In the genomic region with DNA sequence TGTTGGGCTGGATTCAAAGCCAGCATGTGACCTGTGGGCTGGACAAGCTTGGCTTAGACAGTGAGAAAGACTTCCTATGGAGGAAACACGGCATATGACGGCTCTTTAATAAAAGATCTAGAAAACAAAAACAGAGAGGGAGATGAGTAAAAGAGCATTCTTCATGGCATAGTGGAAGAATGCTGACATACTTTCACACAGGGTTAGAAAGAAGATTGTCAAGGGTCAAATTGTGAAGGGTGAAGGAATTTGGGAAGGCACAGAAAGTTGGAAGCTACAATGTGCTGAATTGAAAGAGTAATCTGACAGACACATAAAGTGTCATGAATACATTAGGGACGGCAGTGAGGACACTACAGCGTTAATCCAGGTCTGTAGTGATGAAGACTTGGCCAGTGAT, we compare ENCODE assay signal across 10 cellular contexts.
DNase-seq lines count a peak whose midpoint lies in the region; ATAC-seq and TF ChIP-seq lines count a peak whose summit lies in the region.
"Had no signal": no experiment of that assay in that cellular context is flagged by ENCODE, and none has a peak within 500 bp of the region (broad histone marks: within the 10 kb centered on the region; RNA-seq: fewer than 3 reads in every experiment).

No MANE protein-coding gene starts in this region.

- H3K4me3 ChIP-seq in spleen (peak overlapping the region in 3 of 8 donors; percentile 0 to 36 (median 22)), prostate gland (no peak overlapping the region)
- H3K4me3 ChIP-seq: SJSA1 had no signal

- peaks cover 27% of the 10 kb centered on the region for H3K36me3 Mint-ChIP-seq in activated T-helper 2 cell treated with anti-CD3 and anti-CD28 coated beads, Interferon-gamma antibody, Interleukin-2, Interleukin-4, amounts not matched to agents 10 μg/mL and 5 μg/mL and 100 μg/mL, durations not matched to agents 14 hours and 24 hours and 36 hours (ENCODE audit: low read depth)
- peaks cover 0 to 22% (median 4%) of the 10 kb centered on the region in 3 donors for H3K36me3 Mint-ChIP-seq in immature natural killer cell

- 46 to 77% (median 60%) methylated on average over 4 of the region's 4 CpGs for WGBS in spleen, 5 donors
- 76% methylated on average over 4 of the region's 4 CpGs for WGBS in prostate gland

- no peak for TF ChIP-seq POLR2A in spleen (IDR thresholded peaks at IDR 0.05)
- no peak for TF ChIP-seq POLR2A in prostate gland (IDR thresholded peaks at IDR 0.05)

- H3K9me3 Mint-ChIP-seq in activated T-helper 2 cell treated with anti-CD3 and anti-CD28 coated beads, Interferon-gamma antibody, Interleukin-2, Interleukin-4, amounts not matched to agents 10 μg/mL and 5 μg/mL and 100 μg/mL, durations not matched to agents 14 hours and 24 hours and 36 hours, result no peaks in the 10 kb centered on the region
- H3K9me3 Mint-ChIP-seq in immature natural killer cell, result no peaks in the 10 kb centered on the region
- H3K9me3 Mint-ChIP-seq: activated T-cell treated with anti-CD3 and anti-CD28 coated beads, Interleukin-2, amount 50 U/mL, for 24 hours had no signal

- DNase-seq in HCEC 1CT (peak; percentile 23), immature natural killer cell (no peak), spleen (no peak), prostate gland (ENCODE audit: low spot score) (no peak), HK-2 (ENCODE audit: unreplicated experiment) (no peak), glomerular visceral epithelial cell (ENCODE audit: extremely low spot score) (no peak)
- no peak for DNase-seq in activated T-helper 2 cell treated with anti-CD3 and anti-CD28 coated beads, Interferon-gamma antibody, Interleukin-2, Interleukin-4, amounts not matched to agents 10 μg/mL and 5 μg/mL and 100 μg/mL, durations not matched to agents 14 hours and 24 hours and 36 hours (ENCODE audit: low spot score)
- DNase-seq: activated T-cell treated with anti-CD3 and anti-CD28 coated beads, Interleukin-2, amount 50 U/mL, for 24 hours had no signal

- peak overlapping the region; percentile 54 for H3K27ac Mint-ChIP-seq in activated T-helper 2 cell treated with anti-CD3 and anti-CD28 coated beads, Interferon-gamma antibody, Interleukin-2, Interleukin-4, amounts not matched to agents 10 μg/mL and 5 μg/mL and 100 μg/mL, durations not matched to agents 14 hours and 24 hours and 36 hours
- peak overlapping the region in 5 of 6 donors; percentile 12 to 71 (median 29) for H3K27ac Mint-ChIP-seq in immature natural killer cell

- peak overlapping the region in 7 of 8 donors; percentile 64 to 76 (median 72) for H3K27ac ChIP-seq in spleen
- H3K27ac ChIP-seq in prostate gland, result no peak overlapping the region
- H3K27ac ChIP-seq: SJSA1 had no signal

- H3K27me3 ChIP-seq in spleen (replicated peaks in 1 of 7), result no peaks in the 10 kb centered on the region
- H3K27me3 ChIP-seq in prostate gland (replicated peaks; ENCODE audit: insufficient read depth), result no peaks in the 10 kb centered on the region
- H3K27me3 ChIP-seq: SJSA1 had no signal

- ATAC-seq in GM18517 (IDR thresholded peaks at IDR 0.05; ENCODE audit: unreplicated experiment), result no peak

- H3K4me1 Mint-ChIP-seq in activated T-helper 2 cell treated with anti-CD3 and anti-CD28 coated beads, Interferon-gamma antibody, Interleukin-2, Interleukin-4, amounts not matched to agents 10 μg/mL and 5 μg/mL and 100 μg/mL, durations not matched to agents 14 hours and 24 hours and 36 hours (ENCODE audit: low read depth), result peaks cover 52% of the 10 kb centered on the region
- H3K4me1 Mint-ChIP-seq in immature natural killer cell, result peaks cover 31 to 49% of the 10 kb centered on the region in 2 donors

- H3K36me3 ChIP-seq in spleen, result peaks cover 0 to 27% (median 0%) of the 10 kb centered on the region in 6 donors
- no peaks in the 10 kb centered on the region for H3K36me3 ChIP-seq in prostate gland
- H3K36me3 ChIP-seq: SJSA1 had no signal

- H3K4me1 ChIP-seq in spleen (peaks cover 0 to 31% (median 14%) of the 10 kb centered on the region in 6 donors), prostate gland (replicated peaks) (no peaks in the 10 kb centered on the region)

- H3K9me3 ChIP-seq in spleen (no peaks in the 10 kb centered on the region), prostate gland (no peaks in the 10 kb centered on the region)
- H3K9me3 ChIP-seq: SJSA1 had no signal

- TF ChIP-seq CTCF in spleen (IDR thresholded peaks at IDR 0.05 in 8 of 11, conservative IDR thresholded peaks at IDR 0.05 in 3 of 11), result no peak
- no peak for TF ChIP-seq CTCF in prostate gland (IDR thresholded peaks at IDR 0.05)

- no peak overlapping the region for H3K4me3 Mint-ChIP-seq in activated T-helper 2 cell treated with anti-CD3 and anti-CD28 coated beads, Interferon-gamma antibody, Interleukin-2, Interleukin-4, amounts not matched to agents 10 μg/mL and 5 μg/mL and 100 μg/mL, durations not matched to agents 14 hours and 24 hours and 36 hours (ENCODE audit: low read depth)
- peak overlapping the region in 3 of 5 donors; percentile 2 to 26 (median 2) for H3K4me3 Mint-ChIP-seq in immature natural killer cell

- no peaks in the 10 kb centered on the region for H3K27me3 Mint-ChIP-seq in activated T-helper 2 cell treated with anti-CD3 and anti-CD28 coated beads, Interferon-gamma antibody, Interleukin-2, Interleukin-4, amounts not matched to agents 10 μg/mL and 5 μg/mL and 100 μg/mL, durations not matched to agents 14 hours and 24 hours and 36 hours (ENCODE audit: low read depth)
- H3K27me3 Mint-ChIP-seq in immature natural killer cell (ENCODE audit: low read depth in 3 of 3), result no peaks in the 10 kb centered on the region
- H3K27me3 Mint-ChIP-seq: activated T-cell treated with anti-CD3 and anti-CD28 coated beads, Interleukin-2, amount 50 U/mL, for 24 hours had no signal

- intact Hi-C loops in activated T-helper 2 cell treated with anti-CD3 and anti-CD28 coated beads, Interferon-gamma antibody, Interleukin-2, Interleukin-4, amounts not matched to agents 10 μg/mL and 5 μg/mL and 100 μg/mL, durations not matched to agents 14 hours and 24 hours and 36 hours (cut with micrococcal nuclease), result loop anchor here (1.0 to 2.0 kb wide), 5 partner anchors 63 to 444 kb away; a partner anchor contains a TSS
- intact Hi-C loops in spleen (cut with DNase I; ENCODE audit: low total_unique reads), result loop anchor here (2.0 to 10.0 kb wide), 2 partner anchors 412 to 446 kb away; no protein-coding TSS in a partner anchor
- intact Hi-C loops in prostate gland (cut with DNase I), result loop anchor here (5.0 kb wide), 2 partner anchors 66 to 444 kb away; a partner anchor contains a TSS

Comparison
In these comparisons a context has a peak if more than half of its experiments do, and no peak if none do; other contexts are left out.
1. H3K27ac ChIP-seq: peak in spleen (7 of 8); none in prostate gland (0 of 2).